ENCODE assay signal across 21 cellular contexts in genomic region chr5:149289307-149289706, GRCh38. TPM values are rescaled to one million over a fixed set of nuclear protein-coding genes. Genes with fewer than 3 reads are reported as not detected.
A peak's percentile ranks its signal among the peaks of the same experiment; 100 is the strongest.
DNase-seq lines count a peak whose midpoint lies in the region; ATAC-seq, FAIRE-seq and TF ChIP-seq lines count a peak whose summit lies in the region.
"Had no signal": no experiment of that assay in that cellular context is flagged by ENCODE, and none has a peak within 500 bp of the region (broad histone marks: within the 10 kb centered on the region; RNA-seq: fewer than 3 reads in every experiment).

No MANE protein-coding gene starts in this region.

- H2AFZ ChIP-seq in HepG2 (ENCODE audit: low read length) (no peak overlapping the region), trophoblast cell (ENCODE audit: insufficient read depth, low read length, poor library complexity) (peak overlapping the region; percentile 10)

- no peak overlapping the region for H4K8ac ChIP-seq in trophoblast cell (ENCODE audit: low read depth, low read length)

- no peak overlapping the region for H2AK5ac ChIP-seq in trophoblast cell (ENCODE audit: low read length)

- H2BK120ac ChIP-seq in trophoblast cell (ENCODE audit: insufficient read depth, low read length, poor library complexity): no peak overlapping the region

- no peak for TF ChIP-seq RAD21 in liver (IDR thresholded peaks at IDR 0.05)
- no peak for TF ChIP-seq RAD21 in HepG2 (CRISPR knock-in tag; IDR thresholded peaks at IDR 0.05)

- no peak overlapping the region for H4K12ac ChIP-seq in trophoblast cell (ENCODE audit: low read depth, low read length)

- H3K4me2 ChIP-seq in HepG2 (ENCODE audit: low read depth, low read length) (no peak overlapping the region), trophoblast cell (ENCODE audit: low read length) (no peak overlapping the region)

- intact Hi-C loops in HepG2 (cut with micrococcal nuclease; ENCODE audit: unreplicated experiment) (no loop called here), right cardiac atrium (cut with DNase I) (no loop called here)

- H4K20me1 ChIP-seq in HepG2 (ENCODE audit: insufficient read depth, low read length): no peaks in the 10 kb centered on the region

- no TSS peak for BruUV-seq in HepG2 (replicated peaks; lab: Mats Ljungman, UMichigan)

- TF ChIP-seq EP300 in HepG2 (IDR thresholded peaks at IDR 0.05; ENCODE audit: low read depth in 2 of 2, low read length in 2 of 2) (no peak), HepG2 (CRISPR knock-in tag; IDR thresholded peaks at IDR 0.05; ENCODE audit: borderline replicate concordance) (no peak)

- H3K27ac ChIP-seq in liver (ENCODE audit: low read depth in 1 of 2, low read length in 2 of 2) (peak overlapping the region; percentile 32 to 59), HepG2 (ENCODE audit: extremely low read length, insufficient read depth, low read length) (no peak overlapping the region), right cardiac atrium (ENCODE audit: low read length) (peak overlapping the region; percentile 83), trophoblast cell (ENCODE audit: low read depth, low read length) (no peak overlapping the region)

- peaks cover 0 to 3% (median 0%) of the 10 kb centered on the region in 4 donors for H3K4me1 ChIP-seq in liver (ENCODE audit: control insufficient read depth in 4 of 4, insufficient read depth in 4 of 4, low read length in 3 of 4)
- H3K4me1 ChIP-seq in HepG2 (ENCODE audit: insufficient read depth, low read length): no peaks in the 10 kb centered on the region
- peaks cover 21% of the 10 kb centered on the region for H3K4me1 ChIP-seq in right cardiac atrium (ENCODE audit: control insufficient read depth, insufficient read depth, low read length)
- peaks cover 0 to 3% of the 10 kb centered on the region in 2 experiments for H3K4me1 ChIP-seq in trophoblast cell (ENCODE audit: control insufficient read depth in 1 of 2, insufficient read depth in 2 of 2, low read length in 2 of 2)

- no peak overlapping the region for H3K4me3 ChIP-seq in liver (ENCODE audit: low read depth in 1 of 3, low read length in 3 of 3)
- H3K4me3 ChIP-seq in HepG2 (replicated peaks in 1 of 3; ENCODE audit: insufficient read depth in 1 of 3, low read depth in 2 of 3, low read length in 3 of 3): no peak overlapping the region
- no peak overlapping the region for H3K4me3 ChIP-seq in right cardiac atrium (ENCODE audit: low read length)
- no peak overlapping the region for H3K4me3 ChIP-seq in trophoblast cell (ENCODE audit: low read depth, low read length)
- H3K4me3 ChIP-seq: testis had no signal

- DNase-seq in HepG2 (ENCODE audit: low spot score) (no peak), right cardiac atrium (no peak), trophoblast cell (peak; percentile 57 to 87), SW 1271 (lab: John Stamatoyannopoulos, UW) (no peak), NCI-H1092 treated with DMSO at 0.1 percent for 48 hours (lab: John Stamatoyannopoulos, UW) (no peak), D341Med (ENCODE audit: low spot score) (no peak)
- no peak for DNase-seq in natural killer cell treated with Interleukin-12 subunit alpha and Interleukin-12 subunit beta and Interleukin-15 and Interleukin-18, amount 100 ng/mL, for 72 hours (ENCODE audit: low spot score)
- DNase-seq: activated CD4-positive, alpha-beta T cell treated with anti-CD3 and anti-CD28 coated beads for 36 hours; activated gamma-delta T cell; amniotic stem cell; C1 segment of cervical spinal cord; GF-D8; GOT3; mesendoderm; NCI-H2081; NCI-H510A treated with DMSO at 0.1 percent for 48 hours; stimulated activated CD4-positive, alpha-beta T cell treated with anti-CD3 and anti-CD28 coated beads, Interleukin-4, amount 100 ng/mL, for 24 hours; stimulated activated CD8-positive, alpha-beta memory T cell treated with anti-CD3 and anti-CD28 coated beads, Interleukin-4, amount 100 ng/mL, for 48 hours; testis had no signal

- in situ Hi-C loops in HepG2 (cut with HindIII; ENCODE audit: extremely low pct_ligation_motif_present, low pct_unique_long_range_greater_than_20kb): no loop called here

- H3K9ac ChIP-seq in liver (ENCODE audit: low read depth in 1 of 2, low read length in 2 of 2) (no peak overlapping the region), HepG2 (ENCODE audit: insufficient read depth, low read depth, low read length) (no peak overlapping the region), trophoblast cell (ENCODE audit: low read length) (no peak overlapping the region)

- H3K27me3 Mint-ChIP-seq in natural killer cell treated with Interleukin-12 subunit alpha and Interleukin-12 subunit beta and Interleukin-15 and Interleukin-18, amount 100 ng/mL, for 72 hours: peaks cover 13 to 22% of the 10 kb centered on the region in 2 donors

- no peaks in the 10 kb centered on the region for H3K9me3 Mint-ChIP-seq in natural killer cell treated with Interleukin-12 subunit alpha and Interleukin-12 subunit beta and Interleukin-15 and Interleukin-18, amount 100 ng/mL, for 72 hours
- H3K9me3 Mint-ChIP-seq: IgD-negative memory B cell had no signal

- H3K79me2 ChIP-seq in HepG2 (ENCODE audit: insufficient read depth, low read length) (no peaks in the 10 kb centered on the region), trophoblast cell (ENCODE audit: control insufficient read depth, insufficient read depth, low read length, poor library complexity) (no peaks in the 10 kb centered on the region)

- no peak overlapping the region for H2BK5ac ChIP-seq in trophoblast cell (ENCODE audit: low read depth, low read length, poor library complexity)

- no peaks in the 10 kb centered on the region for H3K36me3 Mint-ChIP-seq in natural killer cell treated with Interleukin-12 subunit alpha and Interleukin-12 subunit beta and Interleukin-15 and Interleukin-18, amount 100 ng/mL, for 72 hours

- H3K18ac ChIP-seq in trophoblast cell (ENCODE audit: low read length): no peak overlapping the region

- H2BK12ac ChIP-seq in trophoblast cell (ENCODE audit: low read length): no peak overlapping the region

- 48% methylated on average over 7 of the region's 7 CpGs for WGBS in liver
- WGBS in HepG2 (ENCODE audit: low lambda C conversion rate): 68% methylated on average over 7 of the region's 7 CpGs
- WGBS in right cardiac atrium: 4% methylated on average over 7 of the region's 7 CpGs
- no CpG with 5 or more reads among the region's 7 CpGs for WGBS in trophoblast cell (ENCODE audit: extremely low coverage, insufficient coverage, insufficient read length)

- no peak overlapping the region for H3K27ac Mint-ChIP-seq in natural killer cell treated with Interleukin-12 subunit alpha and Interleukin-12 subunit beta and Interleukin-15 and Interleukin-18, amount 100 ng/mL, for 72 hours
- H3K27ac Mint-ChIP-seq: activated CD4-positive, alpha-beta T cell treated with anti-CD3 and anti-CD28 coated beads for 36 hours; IgD-negative memory B cell had no signal

- POLR2A ChIA-PET in HepG2 (lab: Yijun Ruan, JAX): no interaction called here

- FAIRE-seq in HepG2 (lab: Jason Lieb, UNC): no peak

- no peaks in the 10 kb centered on the region for H3K27me3 ChIP-seq in liver (ENCODE audit: control insufficient read depth in 4 of 4, insufficient read depth in 4 of 4, low read length in 3 of 4)
- no peaks in the 10 kb centered on the region for H3K27me3 ChIP-seq in HepG2 (ENCODE audit: control insufficient read depth in 1 of 2, insufficient read depth in 2 of 2, low read length in 2 of 2)
- H3K27me3 ChIP-seq in right cardiac atrium (ENCODE audit: control insufficient read depth, insufficient read depth): no peaks in the 10 kb centered on the region
- no peaks in the 10 kb centered on the region for H3K27me3 ChIP-seq in trophoblast cell (ENCODE audit: insufficient read depth, low read length)
- H3K27me3 ChIP-seq: testis had no signal

- H3K4me1 Mint-ChIP-seq in natural killer cell treated with Interleukin-12 subunit alpha and Interleukin-12 subunit beta and Interleukin-15 and Interleukin-18, amount 100 ng/mL, for 72 hours (ENCODE audit: low read depth in 2 of 2): no peaks in the 10 kb centered on the region
- H3K4me1 Mint-ChIP-seq: IgD-negative memory B cell had no signal

- no peak overlapping the region for H3K14ac ChIP-seq in trophoblast cell (ENCODE audit: low read length)

- H3K36me3 ChIP-seq in liver (ENCODE audit: control insufficient read depth in 4 of 4, insufficient read depth in 3 of 4, low read depth in 1 of 4, low read length in 3 of 4) (no peaks in the 10 kb centered on the region), HepG2 (replicated peaks in 1 of 2; ENCODE audit: control insufficient read depth in 1 of 2, insufficient read depth in 2 of 2, low read length in 2 of 2) (no peaks in the 10 kb centered on the region), trophoblast cell (ENCODE audit: control insufficient read depth in 1 of 2, insufficient read depth in 2 of 2, low read length in 2 of 2) (no peaks in the 10 kb centered on the region)

- no peaks in the 10 kb centered on the region for H3K9me3 ChIP-seq in liver (ENCODE audit: control insufficient read depth in 4 of 4, low read length in 3 of 4)
- no peaks in the 10 kb centered on the region for H3K9me3 ChIP-seq in HepG2 (ENCODE audit: low read length)
- no peaks in the 10 kb centered on the region for H3K9me3 ChIP-seq in right cardiac atrium (ENCODE audit: control insufficient read depth, low read length)
- H3K9me3 ChIP-seq in trophoblast cell (ENCODE audit: insufficient read depth, low read depth, low read length): peaks cover 4% of the 10 kb centered on the region
- H3K9me3 ChIP-seq: testis had no signal

- no peak for TF ChIP-seq POLR2A in HepG2 (IDR thresholded peaks at IDR 0.05; ENCODE audit: insufficient read depth in 1 of 2, low read depth in 2 of 2, low read length in 2 of 2)

- no peak overlapping the region for H3K23ac ChIP-seq in trophoblast cell (ENCODE audit: low read length)

- CTCF ChIA-PET in HepG2 (lab: Yijun Ruan, JAX; ENCODE audit: low intra/inter-chr PET ratio, low total read pairs): no interaction called here

- H3K79me1 ChIP-seq in trophoblast cell (ENCODE audit: low read length): no peaks in the 10 kb centered on the region

- no peak overlapping the region for H3K4me3 Mint-ChIP-seq in natural killer cell treated with Interleukin-12 subunit alpha and Interleukin-12 subunit beta and Interleukin-15 and Interleukin-18, amount 100 ng/mL, for 72 hours
- H3K4me3 Mint-ChIP-seq: activated CD4-positive, alpha-beta T cell treated with anti-CD3 and anti-CD28 coated beads for 36 hours; IgD-negative memory B cell had no signal

- ATAC-seq in HepG2 (no peak), right cardiac atrium (peak; percentile 46 to 61)
- ATAC-seq in natural killer cell treated with Interleukin-12 subunit alpha and Interleukin-12 subunit beta and Interleukin-15 and Interleukin-18, amount 100 ng/mL, for 72 hours: no peak
- ATAC-seq: activated CD4-positive, alpha-beta T cell treated with anti-CD3 and anti-CD28 coated beads for 36 hours had no signal

- H4K91ac ChIP-seq in trophoblast cell (ENCODE audit: low read depth, low read length): no peak overlapping the region

- H3K4ac ChIP-seq in trophoblast cell (ENCODE audit: low read depth, low read length): no peak overlapping the region

- TF ChIP-seq CTCF in liver (IDR thresholded peaks at IDR 0.05; ENCODE audit: low read depth, low read length, missing input control): no peak
- TF ChIP-seq CTCF in HepG2 (CRISPR knock-in tag; IDR thresholded peaks at IDR 0.05): no peak

RNA-seq across cellular contexts. Expression of gene AFAP1L1, which starts 17.6 kb away (rescaled TPM):
- total RNA-seq in liver: 10 to 100 TPM in 1 of 2 donors, 1 to 10 TPM in 1; 5.2 to 11.6 TPM
- polyA plus RNA-seq in liver: 1 to 10 TPM; 2.1 to 2.8 TPM
- 0.38 and 0.66 TPM in 2 replicates for total RNA-seq in HepG2 (2016; rRNA removed; fragmentation: Illumina TruSeq; extraction: Trizol)
- not detected in 2 replicates for total RNA-seq in HepG2 (2016; cell fraction: cytosol; rRNA removed; fragmentation: Illumina TruSeq; extraction: Trizol; ENCODE audit: low read depth)
- 0.41 and 0.86 TPM in 2 replicates for total RNA-seq in HepG2 (2016; cell fraction: insoluble cytoplasmic fraction; rRNA removed; fragmentation: Illumina TruSeq; extraction: Trizol)
- 0.22 and 0.34 TPM in 2 replicates for total RNA-seq in HepG2 (2016; cell fraction: membrane; rRNA removed; fragmentation: Illumina TruSeq; extraction: Trizol)
- total RNA-seq in HepG2 (2016; cell fraction: nucleus; rRNA removed; fragmentation: Illumina TruSeq; extraction: Trizol): 0.25 and 0.40 TPM in 2 replicates
- 0.67 and 1.0 TPM in 2 replicates for polyA plus RNA-seq in HepG2 (2011; rRNA removed)
- 0.63 and 0.81 TPM in 2 replicates for polyA plus RNA-seq in HepG2 (2011; cell fraction: cytosol; rRNA removed)
- polyA plus RNA-seq in HepG2 (2011; cell fraction: nucleus; rRNA removed): 0.59 and 0.85 TPM in 2 replicates
- polyA plus RNA-seq in HepG2 (2012): 1.0 and 1.6 TPM in 2 replicates
- 0.14 and 0.25 TPM in 2 replicates for polyA plus RNA-seq in HepG2 (2016; cell fraction: cytosol; fragmentation: Illumina TruSeq; extraction: Trizol; ENCODE audit: low read depth)
- polyA plus RNA-seq in HepG2 (2016; cell fraction: insoluble cytoplasmic fraction; fragmentation: Illumina TruSeq; extraction: Trizol; ENCODE audit: low read depth): 0.37 and 0.84 TPM in 2 replicates
- polyA plus RNA-seq in HepG2 (2016; cell fraction: membrane; fragmentation: Illumina TruSeq; extraction: Trizol; ENCODE audit: low read depth): 0.24 and 0.26 TPM in 2 replicates
- 0.23 and 0.61 TPM in 2 replicates for polyA plus RNA-seq in HepG2 (2016; cell fraction: nucleus; fragmentation: Illumina TruSeq; extraction: Trizol; ENCODE audit: insufficient read depth, low read depth)
- 1.3 and 2.6 TPM in 2 replicates for polyA minus RNA-seq in HepG2 (2011; rRNA and poly(A)+ RNA removed; ENCODE audit: low replicate concordance)
- polyA minus RNA-seq in HepG2 (2011; cell fraction: cytosol; rRNA and poly(A)+ RNA removed): 0.18 and 0.49 TPM in 2 replicates
- polyA minus RNA-seq in HepG2 (2011; cell fraction: nucleus; rRNA and poly(A)+ RNA removed): 0.50 and 0.90 TPM in 2 replicates
- total RNA-seq in right cardiac atrium: 10 to 100 TPM; 36.9 to 59.7 (median 42.7) TPM
- polyA plus RNA-seq in right cardiac atrium: 26.2 TPM
- 6.6 and 6.9 TPM in 2 replicates for polyA plus RNA-seq in trophoblast cell (2013)
- total RNA-seq in natural killer cell treated with Interleukin-12 subunit alpha and Interleukin-12 subunit beta and Interleukin-15 and Interleukin-18, amount 100 ng/mL, for 72 hours: under 1 TPM; 0.33 to 0.95 TPM
- polyA plus RNA-seq: IgD-negative memory B cell had no signal

RNA-seq across cellular contexts. Expression of gene GRPEL2, which starts 56.0 kb away (rescaled TPM):
- total RNA-seq in liver (1 to 10 TPM; 6.5 to 9.5 TPM), HepG2 (2016; rRNA removed; fragmentation: Illumina TruSeq; extraction: Trizol) (16.6 and 28.4 TPM in 2 replicates), right cardiac atrium (10 to 100 TPM in 1 of 4 donors, 1 to 10 TPM in 3; 9.1 to 11.3 (median 9.4) TPM)
- polyA plus RNA-seq in liver (1 to 10 TPM; 2.5 to 3.0 TPM), HepG2 (2011; rRNA removed) (9.3 and 13.1 TPM in 2 replicates), right cardiac atrium (4.8 TPM)
- total RNA-seq in HepG2 (2016; cell fraction: cytosol; rRNA removed; fragmentation: Illumina TruSeq; extraction: Trizol; ENCODE audit: low read depth): 1.7 and 2.2 TPM in 2 replicates
- 17.2 and 31.8 TPM in 2 replicates for total RNA-seq in HepG2 (2016; cell fraction: insoluble cytoplasmic fraction; rRNA removed; fragmentation: Illumina TruSeq; extraction: Trizol)
- total RNA-seq in HepG2 (2016; cell fraction: membrane; rRNA removed; fragmentation: Illumina TruSeq; extraction: Trizol): 9.3 and 10.1 TPM in 2 replicates
- total RNA-seq in HepG2 (2016; cell fraction: nucleus; rRNA removed; fragmentation: Illumina TruSeq; extraction: Trizol): 10.1 and 11.9 TPM in 2 replicates
- 5.4 and 8.7 TPM in 2 replicates for polyA plus RNA-seq in HepG2 (2011; cell fraction: cytosol; rRNA removed)
- 4.4 and 7.1 TPM in 2 replicates for polyA plus RNA-seq in HepG2 (2011; cell fraction: nucleus; rRNA removed)
- 8.8 and 8.9 TPM in 2 replicates for polyA plus RNA-seq in HepG2 (2012)
- polyA plus RNA-seq in HepG2 (2016; cell fraction: cytosol; fragmentation: Illumina TruSeq; extraction: Trizol; ENCODE audit: low read depth): 0.66 and 0.72 TPM in 2 replicates
- 14.1 and 15.7 TPM in 2 replicates for polyA plus RNA-seq in HepG2 (2016; cell fraction: insoluble cytoplasmic fraction; fragmentation: Illumina TruSeq; extraction: Trizol; ENCODE audit: low read depth)
- polyA plus RNA-seq in HepG2 (2016; cell fraction: membrane; fragmentation: Illumina TruSeq; extraction: Trizol; ENCODE audit: low read depth): 3.1 and 3.3 TPM in 2 replicates
- 15.5 and 16.9 TPM in 2 replicates for polyA plus RNA-seq in HepG2 (2016; cell fraction: nucleus; fragmentation: Illumina TruSeq; extraction: Trizol; ENCODE audit: insufficient read depth, low read depth)
- 26.1 and 28.0 TPM in 2 replicates for polyA minus RNA-seq in HepG2 (2011; rRNA and poly(A)+ RNA removed; ENCODE audit: low replicate concordance)
- 20.0 and 22.1 TPM in 2 replicates for polyA minus RNA-seq in HepG2 (2011; cell fraction: cytosol; rRNA and poly(A)+ RNA removed)
- polyA minus RNA-seq in HepG2 (2011; cell fraction: nucleus; rRNA and poly(A)+ RNA removed): 12.6 and 15.0 TPM in 2 replicates
- 10.1 and 11.1 TPM in 2 replicates for polyA plus RNA-seq in trophoblast cell (2013)
- total RNA-seq in natural killer cell treated with Interleukin-12 subunit alpha and Interleukin-12 subunit beta and Interleukin-15 and Interleukin-18, amount 100 ng/mL, for 72 hours: 10 to 100 TPM; 23.6 to 36.8 TPM

Comparison
In these comparisons a context has a peak if more than half of its experiments do, and no peak if none do; other contexts are left out.
1. H3K27ac ChIP-seq: peak in liver (2 of 2) and right cardiac atrium (single experiment); none in HepG2 (single experiment) and trophoblast cell (single experiment).
2. ATAC-seq: peak in right cardiac atrium (2 of 2); none in HepG2 (single experiment) and natural killer cell treated with Interleukin-12 subunit alpha and Interleukin-12 subunit beta and Interleukin-15 and Interleukin-18, amount 100 ng/mL, for 72 hours (0 of 2).
3. DNase-seq: peak in trophoblast cell (2 of 2); none in HepG2 (single experiment), right cardiac atrium (0 of 3), SW 1271 (0 of 2), NCI-H1092 treated with DMSO at 0.1 percent for 48 hours (single experiment), D341Med (single experiment) and natural killer cell treated with Interleukin-12 subunit alpha and Interleukin-12 subunit beta and Interleukin-15 and Interleukin-18, amount 100 ng/mL, for 72 hours (single experiment).